In the genomic region with DNA sequence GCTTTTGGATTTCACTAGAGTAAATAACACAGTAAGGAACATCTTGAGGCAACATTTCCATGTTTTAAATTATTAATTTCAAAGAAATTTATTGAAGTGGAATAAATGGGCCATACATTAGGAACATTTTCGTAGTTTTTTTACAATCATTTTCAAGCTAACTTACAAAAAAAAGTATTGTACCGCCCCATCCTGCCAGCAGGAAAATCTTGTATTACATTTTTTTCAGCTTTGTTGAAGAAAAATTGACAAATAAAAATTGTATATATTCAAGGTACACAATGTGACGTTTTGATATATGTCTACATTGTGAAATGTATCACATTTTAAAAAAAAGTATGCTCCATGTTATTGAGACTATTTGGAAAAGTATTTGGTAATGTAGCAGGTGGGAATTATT, we compare ENCODE assay signal across 2 cellular contexts.
TF ChIP-seq lines count a peak whose summit lies in the region.

No MANE protein-coding gene starts in this region.

TF ChIP-seq in HepG2, 621 proteins besides CTCF, POLR2A, EP300 and RAD21:
- TF ChIP-seq ZNF501 (CRISPR knock-in tag; IDR thresholded peaks at IDR 0.05) (no peak), BRD4 (CRISPR knock-in tag; IDR thresholded peaks at IDR 0.05) (no peak), TGIF2 (CRISPR knock-in tag; IDR thresholded peaks at IDR 0.05) (no peak), ZSCAN21 (CRISPR knock-in tag; IDR thresholded peaks at IDR 0.05; ENCODE audit: borderline replicate concordance) (no peak), SAP130 (CRISPR knock-in tag; IDR thresholded peaks at IDR 0.05; ENCODE audit: low read depth) (no peak), ZNF724P (CRISPR knock-in tag; IDR thresholded peaks at IDR 0.05; ENCODE audit: borderline replicate concordance) (no peak), ZBTB10 (CRISPR knock-in tag; IDR thresholded peaks at IDR 0.05; ENCODE audit: borderline replicate concordance) (no peak), ZC3H4 (CRISPR knock-in tag; IDR thresholded peaks at IDR 0.05; ENCODE audit: borderline replicate concordance) (no peak), BRCA1 (CRISPR knock-in tag; IDR thresholded peaks at IDR 0.05) (no peak), ZNF121 (CRISPR knock-in tag; IDR thresholded peaks at IDR 0.05) (no peak), ZNF260 (CRISPR knock-in tag; IDR thresholded peaks at IDR 0.05; ENCODE audit: borderline replicate concordance, low read depth) (no peak), ESRRA (CRISPR knock-in tag; IDR thresholded peaks at IDR 0.05; ENCODE audit: low read depth) (no peak)

TF ChIP-seq in endothelial cell of umbilical vein, 7 proteins besides CTCF, POLR2A, EP300 and RAD21:
- TF ChIP-seq EZH2 (IDR thresholded peaks at IDR 0.05; ENCODE audit: borderline replicate concordance, low read depth, low read length, severe bottlenecking), result no peak
- no peak for TF ChIP-seq JUN (IDR thresholded peaks at IDR 0.05; ENCODE audit: borderline replicate concordance, insufficient read depth, insufficient read length, low read depth)
- no peak for TF ChIP-seq POLR2AphosphoS5 (IDR thresholded peaks at IDR 0.05; ENCODE audit: insufficient read depth, low read depth, low read length)
- TF ChIP-seq, protein P1, sequence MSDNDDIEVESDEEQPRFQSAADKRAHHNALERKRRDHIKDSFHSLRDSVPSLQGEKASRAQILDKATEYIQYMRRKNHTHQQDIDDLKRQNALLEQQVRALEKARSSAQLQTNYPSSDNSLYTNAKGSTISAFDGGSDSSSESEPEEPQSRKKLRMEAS (IDR thresholded peaks at IDR 0.05; ENCODE audit: insufficient read depth, insufficient read length), result no peak
- TF ChIP-seq MYC (IDR thresholded peaks at IDR 0.05; ENCODE audit: low read depth, low read length), result no peak
- TF ChIP-seq GATA2 (IDR thresholded peaks at IDR 0.05; ENCODE audit: insufficient read depth, insufficient read length, low read depth, low read length), result no peak
- no peak for TF ChIP-seq FOS (IDR thresholded peaks at IDR 0.05; ENCODE audit: borderline replicate concordance, insufficient read depth, low read length)
